9 cellular contexts compared by ENCODE assay signal in the genomic region with DNA sequence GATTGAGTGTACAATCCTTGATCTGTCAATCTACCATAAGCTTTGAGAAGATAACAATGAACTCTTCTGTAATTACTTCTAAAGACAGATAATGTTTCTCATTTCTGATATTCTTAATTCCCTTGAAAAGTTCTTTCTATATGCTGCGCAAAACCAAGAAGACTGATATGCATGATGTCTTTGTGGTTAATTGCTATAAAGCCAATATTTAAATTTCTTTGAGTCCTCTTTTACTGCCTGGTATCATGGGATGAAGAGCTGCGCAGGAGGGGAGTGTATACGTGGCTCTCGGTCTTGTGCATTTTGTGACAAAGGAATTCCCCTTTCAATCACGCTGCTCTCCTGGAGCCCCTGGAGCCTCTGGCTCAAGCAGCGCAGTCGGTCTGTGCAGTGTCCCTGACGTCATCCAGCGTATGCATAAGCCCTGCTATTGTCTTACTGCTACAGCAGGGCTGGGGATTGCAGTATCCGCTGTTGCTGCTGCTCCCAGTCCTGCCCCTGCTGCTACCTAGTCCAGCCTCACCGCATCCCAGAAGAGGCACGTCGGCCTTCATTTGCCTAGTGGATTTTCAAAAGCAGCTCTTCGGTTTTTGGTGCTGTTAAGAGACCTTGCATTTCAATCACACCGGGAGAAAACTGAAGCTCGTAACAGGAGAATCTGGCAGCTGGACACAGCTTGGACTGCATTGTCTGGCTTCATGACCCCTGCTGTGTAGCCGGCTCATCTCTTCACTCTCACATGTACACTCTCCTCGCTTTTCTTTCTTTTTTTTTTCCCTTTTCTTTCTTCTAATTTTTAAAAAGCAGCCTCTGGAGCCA.
DNase-seq lines count a peak whose midpoint lies in the region; ATAC-seq and TF ChIP-seq lines count a peak whose summit lies in the region.
"Had no signal": no experiment of that assay in that cellular context is flagged by ENCODE, and none has a peak within 500 bp of the region (broad histone marks: within the 10 kb centered on the region; RNA-seq: fewer than 3 reads in every experiment).

No MANE protein-coding gene starts in this region.

- H3K36me3 Mint-ChIP-seq in CD8-positive, alpha-beta memory T cell, result no peaks in the 10 kb centered on the region

- no peaks in the 10 kb centered on the region for H3K36me3 ChIP-seq in SK-N-SH (replicated peaks in 1 of 2; ENCODE audit: control insufficient read depth in 1 of 2, insufficient read depth in 2 of 2, low read length in 1 of 2)
- H3K36me3 ChIP-seq in neuronal stem cell (replicated peaks in 1 of 2; ENCODE audit: control insufficient read depth in 2 of 2, insufficient read depth in 2 of 2, low read length in 2 of 2), result no peaks in the 10 kb centered on the region
- no peaks in the 10 kb centered on the region for H3K36me3 ChIP-seq in CD8-positive, alpha-beta memory T cell (ENCODE audit: insufficient read depth, low read length)
- H3K36me3 ChIP-seq: Peyer's patch had no signal

- peak overlapping the region; percentile 74 for H3K18ac ChIP-seq in neuronal stem cell (ENCODE audit: low read length)

- no peaks in the 10 kb centered on the region for H4K20me1 ChIP-seq in SK-N-SH (ENCODE audit: insufficient read depth)

- no peak overlapping the region for H2AK5ac ChIP-seq in neuronal stem cell (ENCODE audit: low read depth, low read length)

- CTCF ChIA-PET in SK-N-SH (lab: Yijun Ruan, JAX), result interaction anchor here (0.7 to 5.5 kb wide), 9 partner anchors 16 to 107 kb away, joined by 3 to 54 read pairs (median 4); no protein-coding TSS in a partner anchor
- CTCF ChIA-PET in CD8-positive, alpha-beta memory T cell (lab: Charles Lee), result no interaction called here

- H4K8ac ChIP-seq in neuronal stem cell (ENCODE audit: low read depth, low read length), result no peak overlapping the region

- H3K4ac ChIP-seq in neuronal stem cell (ENCODE audit: low read length), result no peak overlapping the region

- peaks cover 39% of the 10 kb centered on the region for H3K79me2 ChIP-seq in SK-N-SH (ENCODE audit: insufficient read depth)

- no peaks in the 10 kb centered on the region for H3K9me2 ChIP-seq in SK-N-SH

- no peak overlapping the region for H2BK15ac ChIP-seq in neuronal stem cell (ENCODE audit: low read length)

- H2BK120ac ChIP-seq in neuronal stem cell (ENCODE audit: low read depth, low read length), result no peak overlapping the region

- H3K9me3 ChIP-seq in SK-N-SH (no peaks in the 10 kb centered on the region), neuronal stem cell (replicated peaks in 1 of 2; ENCODE audit: control insufficient read depth in 2 of 2, insufficient read depth in 1 of 2, low read depth in 1 of 2, low read length in 2 of 2) (no peaks in the 10 kb centered on the region)
- no peaks in the 10 kb centered on the region for H3K9me3 ChIP-seq in CD8-positive, alpha-beta memory T cell (ENCODE audit: low read length)
- H3K9me3 ChIP-seq: Peyer's patch had no signal

- H3K9ac ChIP-seq in SK-N-SH (peak overlapping the region; percentile 68), neuronal stem cell (ENCODE audit: low read depth, low read length, poor library complexity) (no peak overlapping the region)

- no peak overlapping the region for H4K91ac ChIP-seq in neuronal stem cell (ENCODE audit: low read depth, low read length, poor library complexity)

- H3K79me1 ChIP-seq in neuronal stem cell (ENCODE audit: low read depth, low read length), result no peaks in the 10 kb centered on the region

- no peaks in the 10 kb centered on the region for H3K27me3 Mint-ChIP-seq in CD8-positive, alpha-beta memory T cell

- H3K27ac Mint-ChIP-seq in CD8-positive, alpha-beta memory T cell, result no peak overlapping the region

- H2BK5ac ChIP-seq in neuronal stem cell (ENCODE audit: low read length), result no peak overlapping the region

- H3K4me1 Mint-ChIP-seq in CD8-positive, alpha-beta memory T cell, result peaks cover 12 to 35% (median 31%) of the 10 kb centered on the region in 3 donors

- H3K4me3 Mint-ChIP-seq in CD8-positive, alpha-beta memory T cell, result no peak overlapping the region

- H3K14ac ChIP-seq in neuronal stem cell (ENCODE audit: low read length), result no peak overlapping the region

- H2AFZ ChIP-seq in SK-N-SH (ENCODE audit: low read depth) (peak overlapping the region; percentile 73), neuronal stem cell (ENCODE audit: low read length) (peak overlapping the region; percentile 79)

- H3K4me1 ChIP-seq in SK-N-SH (ENCODE audit: control insufficient read depth in 1 of 2, insufficient read depth in 2 of 2, low read depth in 1 of 2, low read length in 1 of 2) (peaks cover 10 to 39% of the 10 kb centered on the region in 2 experiments; a peak in 3 of 4 replicates), foreskin keratinocyte (peaks cover 32% of the 10 kb centered on the region), neuronal stem cell (ENCODE audit: control insufficient read depth in 2 of 2, insufficient read depth in 1 of 2, low read depth in 1 of 2, low read length in 2 of 2) (peaks cover 0 to 17% of the 10 kb centered on the region in 2 donors)
- no peaks in the 10 kb centered on the region for H3K4me1 ChIP-seq in CD8-positive, alpha-beta memory T cell (ENCODE audit: insufficient read depth, low read length)
- H3K4me1 ChIP-seq: Peyer's patch had no signal

- peak; percentile 97 for ATAC-seq in foreskin keratinocyte

- DNase-seq in LoVo (ENCODE audit: low spot score) (peak; percentile 19), SK-N-SH (peak; percentile 78), foreskin keratinocyte (peak; percentile 48 to 66), neuronal stem cell (ENCODE audit: low spot score) (peak; percentile 85), AML-193 (lab: John Stamatoyannopoulos, UW) (no peak)
- DNase-seq in activated naive CD4-positive, alpha-beta T cell (lab: John Stamatoyannopoulos, UW), result no peak
- DNase-seq in central memory CD4-positive, alpha-beta T cell, result no peak
- DNase-seq in CD8-positive, alpha-beta memory T cell, result no peak

- H3K4me3 ChIP-seq in SK-N-SH (ENCODE audit: low read depth in 2 of 2, low read length in 1 of 2) (peak overlapping the region; percentile 48 to 53), neuronal stem cell (ENCODE audit: low read length in 2 of 2) (peak overlapping the region; percentile 46 to 66)
- H3K4me3 ChIP-seq in CD8-positive, alpha-beta memory T cell (ENCODE audit: low read length), result no peak overlapping the region

- TF ChIP-seq EP300 in SK-N-SH (IDR thresholded peaks at IDR 0.05; ENCODE audit: borderline replicate concordance in 1 of 2, low read depth in 1 of 2, low read length in 1 of 2), result peak in 1 of 2 experiments; percentile 45; a peak in 1 of 4 replicates

- H3K23ac ChIP-seq in neuronal stem cell (ENCODE audit: low read depth, low read length, poor library complexity), result no peak overlapping the region

- H2BK12ac ChIP-seq in neuronal stem cell (ENCODE audit: low read length), result no peak overlapping the region

- H3K27me3 ChIP-seq in SK-N-SH (ENCODE audit: insufficient read depth) (no peaks in the 10 kb centered on the region), foreskin keratinocyte (no peaks in the 10 kb centered on the region), neuronal stem cell (ENCODE audit: control insufficient read depth in 3 of 3, insufficient read depth in 3 of 3, low read depth in 1 of 3, low read length in 3 of 3) (no peaks in the 10 kb centered on the region)
- H3K27me3 ChIP-seq in CD8-positive, alpha-beta memory T cell (ENCODE audit: insufficient read depth, low read length, poor library complexity, severe bottlenecking), result no peaks in the 10 kb centered on the region
- H3K27me3 ChIP-seq: Peyer's patch had no signal

- WGBS in SK-N-SH (ENCODE audit: low lambda C conversion rate), result 10% methylated on average over 18 of the region's 18 CpGs
- no CpG with 5 or more reads among the region's 18 CpGs for WGBS in neuronal stem cell (ENCODE audit: extremely low coverage in 2 of 2, insufficient read length in 2 of 2, insufficient replicate concordance in 1 of 2), 2 donors

- H3K27ac ChIP-seq in SK-N-SH (ENCODE audit: low read depth in 2 of 2, low read length in 1 of 2), result peak overlapping the region; percentile 84 to 86
- H3K27ac ChIP-seq in foreskin keratinocyte, result no peak overlapping the region
- peak overlapping the region; percentile 81 for H3K27ac ChIP-seq in neuronal stem cell (replicated peaks; ENCODE audit: low read length)
- no peak overlapping the region for H3K27ac ChIP-seq in CD8-positive, alpha-beta memory T cell (ENCODE audit: low read depth, low read length)

- TF ChIP-seq CTCF in SK-N-SH (IDR thresholded peaks at IDR 0.05) (no peak), foreskin keratinocyte (conservative IDR thresholded peaks at IDR 0.05) (no peak)

- peak overlapping the region; percentile 80 for H3K4me2 ChIP-seq in SK-N-SH
- peak overlapping the region; percentile 55 for H3K4me2 ChIP-seq in neuronal stem cell (ENCODE audit: insufficient read depth, low read length, poor library complexity, severe bottlenecking)

- POLR2A ChIA-PET in SK-N-SH (lab: Yijun Ruan, JAX), result interaction anchor here (0.7 kb wide), 3 partner anchors 20 to 130 kb away, joined by 3 read pairs; no protein-coding TSS in a partner anchor
- POLR2A ChIA-PET in CD8-positive, alpha-beta memory T cell (lab: Charles Lee), result no interaction called here

- H3F3A ChIP-seq in SK-N-SH (replicated peaks; ENCODE audit: insufficient read depth), result peaks cover 4% of the 10 kb centered on the region

- H3K9me3 Mint-ChIP-seq in CD8-positive, alpha-beta memory T cell, result no peaks in the 10 kb centered on the region

- 0 out of 2 replicates have a peak, but pooled peaks have one; percentile 18 for TF ChIP-seq RAD21 in SK-N-SH (IDR thresholded peaks at IDR 0.05; ENCODE audit: low read length)

TF ChIP-seq in SK-N-SH, 30 proteins besides CTCF, POLR2A, EP300 and RAD21 (continues in another document):
- TF ChIP-seq EZH2phosphoT487 (IDR thresholded peaks at IDR 0.05; ENCODE audit: borderline replicate concordance, low read depth) (no peak), GABPA (IDR thresholded peaks at IDR 0.05; ENCODE audit: low read depth) (no peak), RFX5 (IDR thresholded peaks at IDR 0.05; ENCODE audit: low read length) (peak; percentile 71), MEF2A (IDR thresholded peaks at IDR 0.05; ENCODE audit: borderline replicate concordance, low read depth) (no peak), TCF12 (IDR thresholded peaks at IDR 0.05) (0 out of 2 replicates have a peak, but pooled peaks have one; percentile 24), GATA2 (CRISPR knock-in tag; IDR thresholded peaks at IDR 0.05) (no peak), SIN3A (IDR thresholded peaks at IDR 0.05; ENCODE audit: borderline replicate concordance, low read depth, low read length) (peak; percentile 81; the same call in 1 of the 2 replicates)
- TF ChIP-seq, protein P1, sequence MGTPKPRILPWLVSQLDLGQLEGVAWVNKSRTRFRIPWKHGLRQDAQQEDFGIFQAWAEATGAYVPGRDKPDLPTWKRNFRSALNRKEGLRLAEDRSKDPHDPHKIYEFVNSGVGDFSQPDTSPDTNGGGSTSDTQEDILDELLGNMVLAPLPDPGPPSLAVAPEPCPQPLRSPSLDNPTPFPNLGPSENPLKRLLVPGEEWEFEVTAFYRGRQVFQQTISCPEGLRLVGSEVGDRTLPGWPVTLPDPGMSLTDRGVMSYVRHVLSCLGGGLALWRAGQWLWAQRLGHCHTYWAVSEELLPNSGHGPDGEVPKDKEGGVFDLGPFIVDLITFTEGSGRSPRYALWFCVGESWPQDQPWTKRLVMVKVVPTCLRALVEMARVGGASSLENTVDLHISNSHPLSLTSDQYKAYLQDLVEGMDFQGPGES (IDR thresholded peaks at IDR 0.05; ENCODE audit: low read depth, low read length), result no peak

Comparison
In these comparisons a context has a peak if more than half of its experiments do, and no peak if none do; other contexts are left out.
1. DNase-seq: peak in LoVo (single experiment), SK-N-SH (single experiment), foreskin keratinocyte (2 of 2) and neuronal stem cell (single experiment); none in AML-193 (0 of 2), activated naive CD4-positive, alpha-beta T cell (0 of 4), central memory CD4-positive, alpha-beta T cell (single experiment) and CD8-positive, alpha-beta memory T cell (0 of 5).
2. H3K27ac ChIP-seq: peak in SK-N-SH (2 of 2) and neuronal stem cell (single experiment); none in foreskin keratinocyte (single experiment) and CD8-positive, alpha-beta memory T cell (single experiment).